In the genomic region with DNA sequence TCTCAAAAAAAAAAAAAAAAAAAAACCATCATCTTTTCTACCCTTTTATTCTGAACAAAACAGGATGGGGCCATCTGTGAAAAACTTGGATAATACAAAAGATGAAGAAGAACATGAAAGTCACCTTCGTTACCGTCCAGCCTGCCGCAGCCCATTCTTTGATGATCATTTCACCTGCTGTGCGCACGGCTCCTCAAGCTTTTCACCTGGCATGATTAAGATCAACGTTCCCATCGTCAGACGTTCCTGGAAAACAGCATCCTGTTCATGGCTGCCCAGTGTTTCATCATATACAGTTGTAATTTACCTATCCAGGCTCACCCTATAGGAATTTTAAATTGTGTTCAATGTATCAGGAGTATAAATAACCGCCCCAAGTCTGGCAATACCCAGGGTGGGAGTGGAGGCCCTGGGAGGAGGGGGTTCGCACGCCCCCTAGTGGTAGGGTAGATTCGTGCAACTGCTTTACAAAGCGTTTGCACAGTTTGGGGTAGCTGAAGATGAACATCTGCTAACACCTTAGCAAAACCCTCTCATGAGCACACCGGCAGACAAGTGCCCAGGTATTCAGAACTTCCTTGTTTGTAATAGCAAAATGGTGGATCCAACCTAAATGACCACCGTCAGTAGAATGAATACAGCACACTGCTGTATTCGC, we compare ENCODE assay signal across 13 cellular contexts. TPM values are rescaled to one million over a fixed set of nuclear protein-coding genes. Genes with fewer than 3 reads are reported as not detected.
DNase-seq lines count a peak whose midpoint lies in the region; ATAC-seq, FAIRE-seq and TF ChIP-seq lines count a peak whose summit lies in the region.
"Had no signal": no experiment of that assay in that cellular context is flagged by ENCODE, and none has a peak within 500 bp of the region (broad histone marks: within the 10 kb centered on the region; RNA-seq: fewer than 3 reads in every experiment).

No MANE protein-coding gene starts in this region.

- no peak for ATAC-seq in GM18873 (IDR thresholded peaks at IDR 0.05; ENCODE audit: low FRiP score, unreplicated experiment)
- ATAC-seq: natural killer cell had no signal

- no peaks in the 10 kb centered on the region for H3K9me3 ChIP-seq in kidney (ENCODE audit: control insufficient read depth in 1 of 2, low read length in 2 of 2)

- no peaks in the 10 kb centered on the region for H3K36me3 ChIP-seq in kidney (ENCODE audit: control insufficient read depth in 1 of 2, insufficient read depth in 2 of 2, low read length in 2 of 2)

- intact Hi-C loops in kidney (cut with DNase I): no loop called here

- H3K27ac ChIP-seq in VCaP (no peak overlapping the region), kidney (ENCODE audit: low read depth in 2 of 2, low read length in 2 of 2) (no peak overlapping the region)

- no peak overlapping the region for H3K4me3 ChIP-seq in AG10803 (ENCODE audit: low read length)
- no peak overlapping the region for H3K4me3 ChIP-seq in kidney (ENCODE audit: low read length in 2 of 2)

- TF ChIP-seq CTCF in AG10803 (conservative IDR thresholded peaks at IDR 0.05; ENCODE audit: low read length) (peak; percentile 37), GM13977 (IDR thresholded peaks at IDR 0.05; ENCODE audit: extremely low read depth, insufficient read depth, missing control alignments) (peak; percentile 39), VCaP (conservative IDR thresholded peaks at IDR 0.05) (peak; percentile 62; the same call in 1 of the 2 replicates), kidney (IDR thresholded peaks at IDR 0.05; ENCODE audit: borderline replicate concordance, extremely low read depth, insufficient read depth) (no peak), GM20000 (IDR thresholded peaks at IDR 0.05; ENCODE audit: extremely low read depth, missing control alignments) (no peak)

- FAIRE-seq in kidney (lab: Jason Lieb, UNC): no peak

- no peak overlapping the region for H3K9ac ChIP-seq in kidney (ENCODE audit: low read length in 2 of 2)

- DNase-seq in AG10803 (ENCODE audit: low read depth): no peak
- no peak for DNase-seq in GM13977 (ENCODE audit: low spot score)
- DNase-seq in kidney: peak; percentile 29
- no peak for DNase-seq in GM20000 (ENCODE audit: low spot score)
- DNase-seq in NCI-H1694 (lab: John Stamatoyannopoulos, UW): no peak
- DNase-seq in NCI-H1417 (lab: John Stamatoyannopoulos, UW): no peak
- DNase-seq: activated CD4-positive, alpha-beta T cell treated with anti-CD3 and anti-CD28 coated beads, Interleukin-2, amount 10 ng/mL, durations not matched to agents 24 days and 14 days; activated naive CD4-positive, alpha-beta T cell treated with Interleukin-2 at 50 U/mL for 16 hours; natural killer cell; NCI-H2029 treated with DMSO at 0.1 percent for 48 hours; SIG-M5 had no signal

- H3K4me1 ChIP-seq in kidney (ENCODE audit: control insufficient read depth in 1 of 2, insufficient read depth in 1 of 2, low read depth in 1 of 2, low read length in 2 of 2): no peaks in the 10 kb centered on the region

- in situ Hi-C loops in GM13977 (cut with MboI; ENCODE audit: low pct_unique_long_range_greater_than_20kb, low sequenced_read_pairs, unreplicated experiment): loop anchor here (25.0 kb wide), 1 partner anchor 401 kb away; no protein-coding TSS in a partner anchor

RNA-seq across cellular contexts. Expression of a gene that starts 49.0 kb away (rescaled TPM):
- 3.7 TPM for total RNA-seq in kidney
- 0.32 TPM for polyA plus RNA-seq in kidney (ENCODE audit: insufficient read depth, low read depth, low replicate concordance)
- total RNA-seq: natural killer cell had no signal

Comparison
In these comparisons a context has a peak if more than half of its experiments do, and no peak if none do; other contexts are left out.
1. CTCF ChIP-seq: peak in AG10803 (single experiment), GM13977 (single experiment) and VCaP (single experiment); none in kidney (single experiment) and GM20000 (single experiment).